Comparison of ENCODE assay signal across 6 cellular contexts in genomic region chr10:44591911-44592310, GRCh38.
"Had no signal": no experiment of that assay in that cellular context is flagged by ENCODE, and none has a peak within 500 bp of the region (broad histone marks: within the 10 kb centered on the region; RNA-seq: fewer than 3 reads in every experiment).

No MANE protein-coding gene starts in this region.

- H3K4me3 ChIP-seq: GM23338 had no signal

- H2AFZ ChIP-seq: GM23338 had no signal

- H3K27ac ChIP-seq: HL-60 had no signal

- DNase-seq: H9, HCEC 1CT, KBM-7 had no signal

- ATAC-seq: GM23338, HepG2 had no signal

- H3K4me2 ChIP-seq: GM23338 had no signal
